In the genomic region with DNA sequence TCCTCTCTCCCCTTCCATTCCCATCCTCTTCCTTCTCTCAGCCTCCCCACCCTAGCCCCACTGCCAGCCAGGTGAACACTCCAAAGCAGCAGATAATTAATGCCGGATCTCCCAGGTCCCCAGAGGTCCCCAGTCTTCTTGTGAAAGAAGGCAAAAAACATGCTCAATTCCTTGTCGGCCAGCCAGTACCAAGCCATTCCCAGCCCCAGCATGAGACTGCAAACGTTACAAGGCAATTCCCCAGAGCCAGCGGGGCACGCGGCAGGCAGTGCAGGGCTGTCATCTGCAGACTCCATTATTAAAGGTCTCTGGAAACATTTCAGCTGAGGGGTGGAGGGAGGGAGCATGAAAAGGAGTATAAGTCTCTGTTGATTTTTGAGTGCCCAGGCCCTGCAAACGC, we compare ENCODE assay signal across 9 cellular contexts.
A peak's percentile ranks its signal among the peaks of the same experiment; 100 is the strongest.
DNase-seq lines count a peak whose midpoint lies in the region; ATAC-seq, FAIRE-seq and TF ChIP-seq lines count a peak whose summit lies in the region.
"Had no signal": no experiment of that assay in that cellular context is flagged by ENCODE, and none has a peak within 500 bp of the region (broad histone marks: within the 10 kb centered on the region; RNA-seq: fewer than 3 reads in every experiment).

No MANE protein-coding gene starts in this region.

- TF ChIP-seq POLR2A in testis (IDR thresholded peaks at IDR 0.05) = no peak

- intact Hi-C loops in psoas muscle (cut with DNase I) (loop anchor here in 1 of 2 donors (5.0 to 10.0 kb wide), 2 partner anchors 102 to 471 kb away; no protein-coding TSS in a partner anchor), testis (cut with DNase I; ENCODE audit: low total_unique reads) (no loop called here)

- no peaks in the 10 kb centered on the region for H3K9me3 ChIP-seq in psoas muscle
- H3K9me3 ChIP-seq in testis = no peaks in the 10 kb centered on the region
- H3K9me3 ChIP-seq: Caco-2 had no signal

- 51 to 60% (median 54%) methylated on average over 7 of the region's 7 CpGs for WGBS in psoas muscle, 3 donors
- WGBS in testis, 2 donors = 60 to 65% methylated on average over 7 of the region's 7 CpGs

- H3K4me3 ChIP-seq in fibroblast of the aortic adventitia (ENCODE audit: low read depth, low read length) (no peak overlapping the region), psoas muscle (no peak overlapping the region), testis (no peak overlapping the region)

- no peak for TF ChIP-seq CTCF in fibroblast of the aortic adventitia (IDR thresholded peaks at IDR 0.05; ENCODE audit: insufficient read depth, low read length)
- no peak for TF ChIP-seq CTCF in psoas muscle (IDR thresholded peaks at IDR 0.05)
- no peak for TF ChIP-seq CTCF in testis (IDR thresholded peaks at IDR 0.05)

- H3K4me1 ChIP-seq in psoas muscle (peaks cover 24% of the 10 kb centered on the region), testis (peaks cover 21% of the 10 kb centered on the region)

- ATAC-seq in psoas muscle (no peak), HG03045 (IDR thresholded peaks at IDR 0.05; ENCODE audit: unreplicated experiment) (no peak)

- H3K27me3 ChIP-seq in psoas muscle (ENCODE audit: insufficient read depth in 3 of 3, low read length in 2 of 3) (no peaks in the 10 kb centered on the region), testis (no peaks in the 10 kb centered on the region)

- peak; percentile 46 for DNase-seq in DMS153 treated with DMSO at 0.1 percent for 48 hours (lab: John Stamatoyannopoulos, UW; ENCODE audit: unreplicated experiment)
- DNase-seq in NCI-H2227 treated with DMSO at 0.1 percent for 48 hours (lab: John Stamatoyannopoulos, UW) = peak; percentile 79
- DNase-seq in fibroblast of the aortic adventitia (ENCODE audit: low read depth) = peak; percentile 30
- DNase-seq in psoas muscle = peak in 1 of 2 donors; percentile 36
- DNase-seq in testis = no peak
- DNase-seq in GM19239 (ENCODE audit: insufficient read length, low spot score) = no peak
- DNase-seq in globus pallidus (ENCODE audit: low spot score) = no peak
- DNase-seq: Caco-2 had no signal

- peak overlapping the region; percentile 51 for H3K27ac ChIP-seq in psoas muscle
- peak overlapping the region in 1 of 2 donors; percentile 86 for H3K27ac ChIP-seq in testis

- FAIRE-seq in GM19239 (lab: Jason Lieb, UNC) = no peak

- H3K36me3 ChIP-seq in psoas muscle (ENCODE audit: insufficient read depth in 1 of 2, low read depth in 1 of 2) = no peaks in the 10 kb centered on the region
- no peaks in the 10 kb centered on the region for H3K36me3 ChIP-seq in testis (ENCODE audit: low read depth, missing control alignments)

Comparison
In these comparisons a context has a peak if more than half of its experiments do, and no peak if none do; other contexts are left out.
1. DNase-seq: peak in DMS153 treated with DMSO at 0.1 percent for 48 hours (single experiment), NCI-H2227 treated with DMSO at 0.1 percent for 48 hours (single experiment) and fibroblast of the aortic adventitia (single experiment); none in testis (single experiment), GM19239 (single experiment) and globus pallidus (single experiment).